In the genomic region with DNA sequence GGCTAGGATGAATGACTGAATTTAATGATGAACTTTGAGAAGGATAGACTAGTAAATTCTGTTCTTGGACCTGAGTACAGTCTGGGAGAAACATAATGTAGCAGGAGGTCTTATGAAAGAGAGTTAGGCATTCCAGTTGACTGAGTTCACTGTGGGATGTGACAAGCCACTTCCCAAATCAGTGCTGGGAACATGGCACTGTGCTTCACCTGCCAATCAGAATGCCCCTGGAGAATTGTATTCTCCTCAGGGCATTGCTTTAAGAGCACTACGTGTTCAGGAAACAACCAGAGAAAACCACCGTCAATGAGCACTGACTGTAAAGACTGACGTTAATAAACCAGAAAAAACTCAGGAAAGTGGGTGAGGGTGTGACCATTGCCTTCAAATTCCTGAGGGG, we compare ENCODE assay signal across 6 cellular contexts. TPM values are rescaled to one million over a fixed set of nuclear protein-coding genes. Genes with fewer than 3 reads are reported as not detected.
DNase-seq lines count a peak whose midpoint lies in the region; ATAC-seq and TF ChIP-seq lines count a peak whose summit lies in the region.

No MANE protein-coding gene starts in this region.

- peaks cover 3% of the 10 kb centered on the region for H3K36me3 ChIP-seq in upper lobe of right lung

- H3K4me1 ChIP-seq in foreskin keratinocyte, result peaks cover 6% of the 10 kb centered on the region
- H3K4me1 ChIP-seq in upper lobe of right lung, result peaks cover 28% of the 10 kb centered on the region

- H3K27ac ChIP-seq in foreskin keratinocyte, result no peak overlapping the region
- H3K27ac ChIP-seq in upper lobe of right lung, result peak overlapping the region; percentile 99

- ATAC-seq in activated T-cell treated with anti-CD3 and anti-CD28 coated beads, Interleukin-2, amount 50 U/mL, for 72 hours (replicated peaks in 1 of 2), result no peak
- ATAC-seq in foreskin keratinocyte (no peak), upper lobe of right lung (no peak), HG03039 (IDR thresholded peaks at IDR 0.05; ENCODE audit: unreplicated experiment) (no peak)

- TF ChIP-seq CTCF in foreskin keratinocyte (conservative IDR thresholded peaks at IDR 0.05), result no peak
- TF ChIP-seq CTCF in upper lobe of right lung (IDR thresholded peaks at IDR 0.05), result no peak

- peaks cover 4% of the 10 kb centered on the region for H3K27me3 Mint-ChIP-seq in activated T-cell treated with anti-CD3 and anti-CD28 coated beads, Interleukin-2, amount 50 U/mL, for 72 hours (ENCODE audit: low read depth)

- no peaks in the 10 kb centered on the region for H3K9me3 ChIP-seq in upper lobe of right lung

- intact Hi-C loops in upper lobe of right lung (cut with DNase I), result no loop called here

- H3K9me3 Mint-ChIP-seq in activated T-cell treated with anti-CD3 and anti-CD28 coated beads, Interleukin-2, amount 50 U/mL, for 72 hours, result no peaks in the 10 kb centered on the region

- DNase-seq in activated T-cell treated with anti-CD3 and anti-CD28 coated beads, Interleukin-2, amount 50 U/mL, for 72 hours, result no peak
- no peak for DNase-seq in activated T-cell treated with anti-CD3 and anti-CD28 coated beads, Interleukin-2, amount 50 U/mL, for 48 hours
- DNase-seq in foreskin keratinocyte, result peak; percentile 35 to 79
- no peak for DNase-seq in upper lobe of right lung
- no peak for DNase-seq in mucosa of gallbladder (ENCODE audit: low spot score)

- H3K4me3 ChIP-seq in upper lobe of right lung, result peak overlapping the region; percentile 95

- H3K27ac Mint-ChIP-seq in activated T-cell treated with anti-CD3 and anti-CD28 coated beads, Interleukin-2, amount 50 U/mL, for 72 hours, result peak overlapping the region; percentile 87

- H3K4me1 Mint-ChIP-seq in activated T-cell treated with anti-CD3 and anti-CD28 coated beads, Interleukin-2, amount 50 U/mL, for 72 hours (ENCODE audit: low read depth), result peaks cover 80% of the 10 kb centered on the region

- H3K27me3 ChIP-seq in foreskin keratinocyte, result peaks cover 2% of the 10 kb centered on the region
- no peaks in the 10 kb centered on the region for H3K27me3 ChIP-seq in upper lobe of right lung

- H3K36me3 Mint-ChIP-seq in activated T-cell treated with anti-CD3 and anti-CD28 coated beads, Interleukin-2, amount 50 U/mL, for 72 hours (ENCODE audit: insufficient read depth in 2 of 2), result peaks cover 4 to 9% of the 10 kb centered on the region in 2 donors

- H3K4me3 Mint-ChIP-seq in activated T-cell treated with anti-CD3 and anti-CD28 coated beads, Interleukin-2, amount 50 U/mL, for 72 hours, result peak overlapping the region; percentile 91 to 93

RNA-seq across cellular contexts. Expression of gene CCDC107, which starts 1.2 kb away (rescaled TPM):
- total RNA-seq in activated T-cell treated with anti-CD3 and anti-CD28 coated beads, Interleukin-2, amount 50 U/mL, for 72 hours, result 10 to 100 TPM in 1 of 2 donors, 1 to 10 TPM in 1; 9.5 to 10.8 TPM
- total RNA-seq in foreskin keratinocyte (12.0 and 13.5 TPM in 2 replicates), upper lobe of right lung (31.1 TPM), mucosa of gallbladder (59.2 TPM)
- 26.3 and 27.2 TPM in 2 replicates for polyA plus RNA-seq in foreskin keratinocyte

RNA-seq across cellular contexts. Expression of gene RMRP, which starts 1.5 kb away (rescaled TPM):
- 1,000 to 10,000 TPM; 5,353 to 9,709 TPM for total RNA-seq in activated T-cell treated with anti-CD3 and anti-CD28 coated beads, Interleukin-2, amount 50 U/mL, for 72 hours
- total RNA-seq in foreskin keratinocyte (3,234 and 3,953 TPM in 2 replicates), upper lobe of right lung (30,828 TPM), mucosa of gallbladder (17,824 TPM)
- polyA plus RNA-seq in foreskin keratinocyte, result 2.0 TPM in 1 of 2 replicates, not detected in the other

RNA-seq across cellular contexts. Expression of gene ARHGEF39, which starts 5.7 kb away (rescaled TPM):
- 10 to 100 TPM; 12.0 to 15.1 TPM for total RNA-seq in activated T-cell treated with anti-CD3 and anti-CD28 coated beads, Interleukin-2, amount 50 U/mL, for 72 hours
- total RNA-seq in foreskin keratinocyte (4.0 and 4.8 TPM in 2 replicates), upper lobe of right lung (0.38 TPM), mucosa of gallbladder (6.4 TPM)
- polyA plus RNA-seq in foreskin keratinocyte, result 4.9 and 5.7 TPM in 2 replicates

RNA-seq across cellular contexts. Expression of gene SIT1, which starts 8.6 kb away (rescaled TPM):
- 10 to 100 TPM; 61.4 to 65.6 TPM for total RNA-seq in activated T-cell treated with anti-CD3 and anti-CD28 coated beads, Interleukin-2, amount 50 U/mL, for 72 hours
- total RNA-seq in foreskin keratinocyte (not detected in 2 replicates), upper lobe of right lung (2.2 TPM), mucosa of gallbladder (2.7 TPM)
- not detected in 2 replicates for polyA plus RNA-seq in foreskin keratinocyte

RNA-seq across cellular contexts. Expression of gene CA9, which starts 14.4 kb away (rescaled TPM):
- total RNA-seq in activated T-cell treated with anti-CD3 and anti-CD28 coated beads, Interleukin-2, amount 50 U/mL, for 72 hours, result 1 to 10 TPM in 1 of 2 donors, under 1 TPM in 1; 0.65 to 1.6 TPM
- total RNA-seq in foreskin keratinocyte (0.21 and 0.27 TPM in 2 replicates), upper lobe of right lung (0.55 TPM), mucosa of gallbladder (777 TPM)
- 0.15 and 0.19 TPM in 2 replicates for polyA plus RNA-seq in foreskin keratinocyte

Comparison
In these comparisons a context has a peak if more than half of its experiments do, and no peak if none do; other contexts are left out.
1. DNase-seq: peak in foreskin keratinocyte (2 of 2); none in activated T-cell treated with anti-CD3 and anti-CD28 coated beads, Interleukin-2, amount 50 U/mL, for 72 hours (0 of 2), activated T-cell treated with anti-CD3 and anti-CD28 coated beads, Interleukin-2, amount 50 U/mL, for 48 hours (0 of 2), upper lobe of right lung (single experiment) and mucosa of gallbladder (single experiment).